ENCODE assay signal across 10 cellular contexts in the genomic region with DNA sequence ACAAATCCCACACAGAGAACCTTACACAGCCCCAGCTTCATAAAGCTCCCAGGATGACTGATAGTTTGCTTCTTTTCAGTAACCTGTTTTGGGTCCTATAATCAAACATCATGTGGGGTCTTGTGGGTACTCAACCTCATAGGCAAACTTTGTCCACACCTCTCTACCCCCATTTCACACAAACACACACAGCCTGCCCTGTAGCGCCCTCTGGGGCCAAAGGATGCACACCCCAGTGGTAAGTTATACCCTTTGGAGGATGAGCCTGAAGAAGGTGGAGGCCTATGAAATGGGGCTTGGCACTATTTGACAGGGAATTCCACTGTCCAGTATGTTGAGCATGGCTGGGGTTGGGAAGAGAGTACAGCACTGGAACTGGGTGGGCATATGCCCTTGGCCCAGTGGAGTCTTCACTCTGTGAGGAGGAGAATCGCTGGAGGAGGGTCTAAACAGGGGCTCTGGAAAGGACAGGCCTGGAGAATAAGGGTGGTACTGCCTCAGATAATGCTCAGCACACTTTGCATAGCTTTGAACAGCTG. TPM values are rescaled to one million over a fixed set of nuclear protein-coding genes. Genes with fewer than 3 reads are reported as not detected.
DNase-seq lines count a peak whose midpoint lies in the region; ATAC-seq and TF ChIP-seq lines count a peak whose summit lies in the region.
"Had no signal": no experiment of that assay in that cellular context is flagged by ENCODE, and none has a peak within 500 bp of the region (broad histone marks: within the 10 kb centered on the region; RNA-seq: fewer than 3 reads in every experiment).

No MANE protein-coding gene starts in this region.

- no peak overlapping the region for H3K27ac Mint-ChIP-seq in activated CD8-positive, alpha-beta memory T cell treated with anti-CD3 and anti-CD28 coated beads, Interleukin-2, amount 10 ng/mL, durations not matched to agents 7 days and 5 days

- BruUV-seq in OCI-LY7 (replicated peaks; lab: Mats Ljungman, UMichigan) = no TSS peak

- in situ Hi-C loops in ACHN (cut with HindIII; ENCODE audit: low pct_ligation_motif_present, low pct_unique_long_range_greater_than_20kb, low sequenced_read_pairs) = no loop called here

- H3K27me3 Mint-ChIP-seq in activated CD8-positive, alpha-beta memory T cell treated with anti-CD3 and anti-CD28 coated beads, Interleukin-2, amount 10 ng/mL, durations not matched to agents 7 days and 5 days = peaks cover 9% of the 10 kb centered on the region

- no peaks in the 10 kb centered on the region for H3K36me3 Mint-ChIP-seq in activated CD8-positive, alpha-beta memory T cell treated with anti-CD3 and anti-CD28 coated beads, Interleukin-2, amount 10 ng/mL, durations not matched to agents 7 days and 5 days

- CTCF ChIA-PET in OCI-LY7 (lab: Charles Lee; ENCODE audit: unreplicated experiment) = interaction anchor here (0.6 kb wide), 1 partner anchor 17 kb away, joined by 3 read pairs; no protein-coding TSS in a partner anchor
- CTCF ChIA-PET in activated CD8-positive, alpha-beta memory T cell treated with anti-CD3 and anti-CD28 coated beads, Interleukin-2, amount 10 ng/mL, durations not matched to agents 7 days and 5 days (lab: Charles Lee) = no interaction called here

- H3K4me1 Mint-ChIP-seq in activated CD8-positive, alpha-beta memory T cell treated with anti-CD3 and anti-CD28 coated beads, Interleukin-2, amount 10 ng/mL, durations not matched to agents 7 days and 5 days = no peaks in the 10 kb centered on the region

- H3K9me3 ChIP-seq in OCI-LY7 (ENCODE audit: low read length) (no peaks in the 10 kb centered on the region), testis (no peaks in the 10 kb centered on the region)

- no peak overlapping the region for H3K4me3 Mint-ChIP-seq in activated CD8-positive, alpha-beta memory T cell treated with anti-CD3 and anti-CD28 coated beads, Interleukin-2, amount 10 ng/mL, durations not matched to agents 7 days and 5 days

- no peak overlapping the region for H2AFZ ChIP-seq in OCI-LY7 (ENCODE audit: low read length)

- no peak overlapping the region for H3K4me2 ChIP-seq in OCI-LY7 (ENCODE audit: low read length)

- H3K9me3 Mint-ChIP-seq in activated CD8-positive, alpha-beta memory T cell treated with anti-CD3 and anti-CD28 coated beads, Interleukin-2, amount 10 ng/mL, durations not matched to agents 7 days and 5 days (ENCODE audit: low read depth) = no peaks in the 10 kb centered on the region

- H4K20me1 ChIP-seq in OCI-LY7 (ENCODE audit: insufficient read depth, low read length) = no peaks in the 10 kb centered on the region

- intact Hi-C loops in OCI-LY7 (cut with micrococcal nuclease; ENCODE audit: unreplicated experiment) (no loop called here), testis (cut with DNase I; ENCODE audit: low total_unique reads) (no loop called here)

- H3K79me2 ChIP-seq in OCI-LY7 (ENCODE audit: insufficient read depth, low read depth, low read length) = no peaks in the 10 kb centered on the region

- no peak for TF ChIP-seq POLR2A in testis (IDR thresholded peaks at IDR 0.05)

- H3K27ac ChIP-seq in OCI-LY7 (ENCODE audit: low read depth, low read length, poor library complexity, severe bottlenecking) (no peak overlapping the region), testis (no peak overlapping the region)

- H3K4me3 ChIP-seq in GM12864 (ENCODE audit: low read depth, low read length) (no peak overlapping the region), OCI-LY7 (ENCODE audit: low read depth, low read length, poor library complexity, severe bottlenecking) (no peak overlapping the region), testis (no peak overlapping the region)

- WGBS in testis, 2 donors = 94 to 95% methylated on average over 2 of the region's 2 CpGs

- POLR2A ChIA-PET in OCI-LY7 (lab: Charles Lee) = interaction anchor here (0.5 to 0.9 kb wide), 2 partner anchors 47 to 285 kb away, joined by 3 read pairs; no protein-coding TSS in a partner anchor

- no peaks in the 10 kb centered on the region for H3K4me1 ChIP-seq in OCI-LY7 (ENCODE audit: insufficient read depth, low read length, poor library complexity, severe bottlenecking)
- H3K4me1 ChIP-seq in testis = no peaks in the 10 kb centered on the region

- H3K27me3 ChIP-seq in testis = no peaks in the 10 kb centered on the region

- DNase-seq in ACHN (peak; percentile 13), GM12864 (ENCODE audit: low read depth) (no peak), OCI-LY7 (ENCODE audit: low spot score) (peak; percentile 7), iPS DF 19.7 (ENCODE audit: low read depth, low spot score) (peak; percentile 17), KG1 (lab: John Stamatoyannopoulos, UW) (no peak), NCI-H2171 treated with DMSO at 0.1 percent for 48 hours (lab: John Stamatoyannopoulos, UW) (no peak), testis (no peak)
- no peak for DNase-seq in activated CD8-positive, alpha-beta memory T cell treated with anti-CD3 and anti-CD28 coated beads, Interleukin-2, amount 10 ng/mL, durations not matched to agents 7 days and 5 days
- DNase-seq: NCI-H1436 treated with DMSO at 0.1 percent for 48 hours had no signal

- H3K36me3 ChIP-seq in OCI-LY7 (ENCODE audit: insufficient read depth, low read length) = no peaks in the 10 kb centered on the region
- no peaks in the 10 kb centered on the region for H3K36me3 ChIP-seq in testis (ENCODE audit: low read depth, missing control alignments)

- H3K9me2 ChIP-seq in OCI-LY7 (ENCODE audit: insufficient read depth, low read length) = no peaks in the 10 kb centered on the region

- no peak for ATAC-seq in activated CD8-positive, alpha-beta memory T cell treated with anti-CD3 and anti-CD28 coated beads, Interleukin-2, amount 10 ng/mL, durations not matched to agents 7 days and 5 days

- peak; percentile 49 for TF ChIP-seq CTCF in GM12864 (IDR thresholded peaks at IDR 0.05; ENCODE audit: low read depth, low read length, missing control alignments)
- TF ChIP-seq CTCF in OCI-LY7 (conservative IDR thresholded peaks at IDR 0.05; ENCODE audit: low read length) = peak; percentile 68
- no peak for TF ChIP-seq CTCF in testis (IDR thresholded peaks at IDR 0.05)

RNA-seq across cellular contexts. Expression of a gene that starts 30.5 kb away (rescaled TPM):
- total RNA-seq in OCI-LY7 (2014; rRNA removed; shearing (Covaris generic)) = not detected in 2 replicates
- total RNA-seq in OCI-LY7 (2022) = not detected in 2 replicates
- not detected for total RNA-seq in activated CD8-positive, alpha-beta memory T cell treated with anti-CD3 and anti-CD28 coated beads, Interleukin-2, amount 10 ng/mL, durations not matched to agents 7 days and 5 days
- total RNA-seq in testis = 10 to 100 TPM; 11.7 to 19.2 TPM
- 17.2 TPM for polyA plus RNA-seq in testis (ENCODE audit: insufficient read depth, low read depth, low replicate concordance)
- total RNA-seq: T-helper 1 cell treated with Interleukin-12 subunit alpha and Interleukin-12 subunit beta and Interleukin-4 antibody, amounts not matched to agents 30 ng/mL and 1 ng/mL, for 36 hours had no signal

Comparison
In these comparisons a context has a peak if more than half of its experiments do, and no peak if none do; other contexts are left out.
1. DNase-seq: peak in ACHN (single experiment), OCI-LY7 (single experiment) and iPS DF 19.7 (single experiment); none in GM12864 (single experiment), activated CD8-positive, alpha-beta memory T cell treated with anti-CD3 and anti-CD28 coated beads, Interleukin-2, amount 10 ng/mL, durations not matched to agents 7 days and 5 days (single experiment), KG1 (single experiment), NCI-H2171 treated with DMSO at 0.1 percent for 48 hours (single experiment) and testis (single experiment).
2. CTCF ChIP-seq: peak in GM12864 (single experiment) and OCI-LY7 (single experiment); none in testis (0 of 3).
3. RNA of a gene that starts 30.5 kb away (total RNA-seq): 11.7 to 19.2 TPM in testis; not detected in activated CD8-positive, alpha-beta memory T cell treated with anti-CD3 and anti-CD28 coated beads, Interleukin-2, amount 10 ng/mL, durations not matched to agents 7 days and 5 days and not detected in OCI-LY7; every median in the first group is over 10 times any median in the second.